Comparison of ENCODE assay signal across 34 cellular contexts in genomic region chr13:53260594-53260993, GRCh38.
"Had no signal": no experiment of that assay in that cellular context is flagged by ENCODE, and none has a peak within 500 bp of the region (broad histone marks: within the 10 kb centered on the region; RNA-seq: fewer than 3 reads in every experiment).

No MANE protein-coding gene starts in this region.

- DNase-seq: activated effector memory CD4-positive, alpha-beta T cell treated with anti-CD3 and anti-CD28 coated beads, Interleukin-2, amount 50 U/mL, for 16 hours; activated effector memory CD4-positive, alpha-beta T cell treated with Interleukin-2 at 50 U/mL for 16 hours; activated gamma-delta T cell; activated gamma-delta T cell treated with Interleukin-2 at 50 U/mL for 16 hours; activated naive CD4-positive, alpha-beta T cell; activated naive CD4-positive, alpha-beta T cell treated with anti-CD3 and anti-CD28 coated beads for 36 hours; activated naive CD4-positive, alpha-beta T cell treated with anti-CD3 and anti-CD28 coated beads, Interleukin-2, amount 10 ng/mL, durations not matched to agents 7 days and 5 days; activated naive CD4-positive, alpha-beta T cell treated with anti-CD3 and anti-CD28 coated beads, Interleukin-2, amount 50 U/mL, for 16 hours; activated naive CD4-positive, alpha-beta T cell treated with Interleukin-2 at 50 U/mL for 16 hours; activated naive CD8-positive, alpha-beta T cell treated with anti-CD3 and anti-CD28 coated beads for 36 hours; activated naive CD8-positive, alpha-beta T cell treated with anti-CD3 and anti-CD28 coated beads, Interleukin-2, amount 10 ng/mL, durations not matched to agents 7 days and 5 days; activated naive CD8-positive, alpha-beta T cell treated with anti-CD3 and anti-CD28 coated beads, Interleukin-2, amount 50 U/mL, for 24 hours; activated T-cell treated with anti-CD3 and anti-CD28 coated beads, Interleukin-2, amount 50 U/mL, for 1 hour; activated T-cell treated with anti-CD3 and anti-CD28 coated beads, Interleukin-2, amount 50 U/mL, for 24 hours; activated T-cell treated with anti-CD3 and anti-CD28 coated beads, Interleukin-2, amount 50 U/mL, for 4 hours; activated T-cell treated with anti-CD3 and anti-CD28 coated beads, Interleukin-2, amount 50 U/mL, for 48 hours; activated T-cell treated with anti-CD3 and anti-CD28 coated beads, Interleukin-2, amount 50 U/mL, for 72 hours; adrenal gland; amniotic stem cell; amygdala; anterior cingulate cortex; aorta; body of pancreas; brain microvascular endothelial cell; central memory CD4-positive, alpha-beta T cell; cerebellar nuclear complex had no signal

- H3K27ac Mint-ChIP-seq: activated naive CD4-positive, alpha-beta T cell treated with anti-CD3 and anti-CD28 coated beads for 36 hours; activated naive CD4-positive, alpha-beta T cell treated with anti-CD3 and anti-CD28 coated beads, Interleukin-2, amount 10 ng/mL, durations not matched to agents 7 days and 5 days; activated naive CD4-positive, alpha-beta T cell treated with anti-CD3 and anti-CD28 coated beads, Interleukin-2, amount 50 U/mL, for 24 hours; activated naive CD4-positive, alpha-beta T cell treated with anti-CD3 and anti-CD28 coated beads, Interleukin-2, amount 50 U/mL, for 72 hours; activated naive CD8-positive, alpha-beta T cell; activated naive CD8-positive, alpha-beta T cell treated with anti-CD3 and anti-CD28 coated beads for 36 hours; activated naive CD8-positive, alpha-beta T cell treated with anti-CD3 and anti-CD28 coated beads, Interleukin-2, amount 10 ng/mL, durations not matched to agents 7 days and 5 days; activated naive CD8-positive, alpha-beta T cell treated with anti-CD3 and anti-CD28 coated beads, Interleukin-2, amount 50 U/mL, for 24 hours; activated T-cell treated with anti-CD3 and anti-CD28 coated beads, Interleukin-2, amount 50 U/mL, for 24 hours; activated T-cell treated with anti-CD3 and anti-CD28 coated beads, Interleukin-2, amount 50 U/mL, for 72 hours; activated T-helper 1 cell treated with anti-CD3 and anti-CD28 coated beads, Interleukin-12 subunit alpha, Interleukin-12 subunit beta, Interleukin-2, Interleukin-4 antibody, amounts not matched to agents 30 ng/mL and 10 ng/mL and 1 ng/mL, durations not matched to agents 14 hours and 24 hours and 36 hours; activated T-helper 17 cell treated with anti-CD3 and anti-CD28 coated beads, Interleukin-2, amount 50 U/mL, for 72 hours; activated T-helper 2 cell treated with anti-CD3 and anti-CD28 coated beads, Interferon-gamma antibody, Interleukin-2, Interleukin-4, amounts not matched to agents 10 μg/mL and 5 μg/mL and 100 μg/mL, durations not matched to agents 14 hours and 24 hours and 36 hours; brain had no signal

- H3K36me3 Mint-ChIP-seq: activated naive CD4-positive, alpha-beta T cell treated with anti-CD3 and anti-CD28 coated beads, Interleukin-2, amount 10 ng/mL, durations not matched to agents 7 days and 5 days; activated naive CD4-positive, alpha-beta T cell treated with anti-CD3 and anti-CD28 coated beads, Interleukin-2, amount 50 U/mL, for 24 hours; activated naive CD4-positive, alpha-beta T cell treated with anti-CD3 and anti-CD28 coated beads, Interleukin-2, amount 50 U/mL, for 72 hours; activated naive CD8-positive, alpha-beta T cell; activated naive CD8-positive, alpha-beta T cell treated with anti-CD3 and anti-CD28 coated beads for 36 hours; activated naive CD8-positive, alpha-beta T cell treated with anti-CD3 and anti-CD28 coated beads, Interleukin-2, amount 10 ng/mL, durations not matched to agents 7 days and 5 days; brain had no signal

- H3K4me1 Mint-ChIP-seq: activated naive CD4-positive, alpha-beta T cell treated with anti-CD3 and anti-CD28 coated beads, Interleukin-2, amount 10 ng/mL, durations not matched to agents 7 days and 5 days; activated naive CD4-positive, alpha-beta T cell treated with anti-CD3 and anti-CD28 coated beads, Interleukin-2, amount 50 U/mL, for 24 hours; activated naive CD8-positive, alpha-beta T cell treated with anti-CD3 and anti-CD28 coated beads for 36 hours; activated naive CD8-positive, alpha-beta T cell treated with anti-CD3 and anti-CD28 coated beads, Interleukin-2, amount 10 ng/mL, durations not matched to agents 7 days and 5 days; activated naive CD8-positive, alpha-beta T cell treated with anti-CD3 and anti-CD28 coated beads, Interleukin-2, amount 50 U/mL, for 24 hours; activated T-helper 17 cell treated with anti-CD3 and anti-CD28 coated beads, Interleukin-2, amount 50 U/mL, for 72 hours; central memory CD8-positive, alpha-beta T cell had no signal

- H3K27me3 Mint-ChIP-seq: activated naive CD4-positive, alpha-beta T cell treated with anti-CD3 and anti-CD28 coated beads, Interleukin-2, amount 10 ng/mL, durations not matched to agents 7 days and 5 days; activated naive CD4-positive, alpha-beta T cell treated with anti-CD3 and anti-CD28 coated beads, Interleukin-2, amount 50 U/mL, for 24 hours; activated naive CD8-positive, alpha-beta T cell treated with anti-CD3 and anti-CD28 coated beads for 36 hours; activated naive CD8-positive, alpha-beta T cell treated with anti-CD3 and anti-CD28 coated beads, Interleukin-2, amount 10 ng/mL, durations not matched to agents 7 days and 5 days; activated naive CD8-positive, alpha-beta T cell treated with anti-CD3 and anti-CD28 coated beads, Interleukin-2, amount 50 U/mL, for 24 hours; activated T-cell treated with anti-CD3 and anti-CD28 coated beads, Interleukin-2, amount 50 U/mL, for 24 hours; brain; central memory CD8-positive, alpha-beta T cell had no signal

- H3K9me3 Mint-ChIP-seq: activated naive CD4-positive, alpha-beta T cell treated with anti-CD3 and anti-CD28 coated beads for 36 hours; activated naive CD4-positive, alpha-beta T cell treated with anti-CD3 and anti-CD28 coated beads, Interleukin-2, amount 10 ng/mL, durations not matched to agents 7 days and 5 days; activated naive CD8-positive, alpha-beta T cell treated with anti-CD3 and anti-CD28 coated beads for 36 hours; activated naive CD8-positive, alpha-beta T cell treated with anti-CD3 and anti-CD28 coated beads, Interleukin-2, amount 10 ng/mL, durations not matched to agents 7 days and 5 days; activated naive CD8-positive, alpha-beta T cell treated with anti-CD3 and anti-CD28 coated beads, Interleukin-2, amount 50 U/mL, for 24 hours; activated T-cell treated with anti-CD3 and anti-CD28 coated beads, Interleukin-2, amount 50 U/mL, for 24 hours; activated T-cell treated with anti-CD3 and anti-CD28 coated beads, Interleukin-2, amount 50 U/mL, for 4 hours; activated T-helper 1 cell treated with anti-CD3 and anti-CD28 coated beads, Interleukin-12 subunit alpha, Interleukin-12 subunit beta, Interleukin-2, Interleukin-4 antibody, amounts not matched to agents 30 ng/mL and 10 ng/mL and 1 ng/mL, durations not matched to agents 14 hours and 24 hours and 36 hours; activated T-helper 17 cell treated with anti-CD3 and anti-CD28 coated beads, Interleukin-2, amount 50 U/mL, for 72 hours; activated T-helper 2 cell treated with anti-CD3 and anti-CD28 coated beads, Interferon-gamma antibody, Interleukin-2, Interleukin-4, amounts not matched to agents 10 μg/mL and 5 μg/mL and 100 μg/mL, durations not matched to agents 14 hours and 24 hours and 36 hours; brain had no signal

- H3K4me3 Mint-ChIP-seq: activated naive CD4-positive, alpha-beta T cell treated with anti-CD3 and anti-CD28 coated beads for 36 hours; activated naive CD4-positive, alpha-beta T cell treated with anti-CD3 and anti-CD28 coated beads, Interleukin-2, amount 10 ng/mL, durations not matched to agents 7 days and 5 days; activated naive CD4-positive, alpha-beta T cell treated with anti-CD3 and anti-CD28 coated beads, Interleukin-2, amount 50 U/mL, for 24 hours; activated naive CD8-positive, alpha-beta T cell; activated naive CD8-positive, alpha-beta T cell treated with anti-CD3 and anti-CD28 coated beads for 36 hours; activated naive CD8-positive, alpha-beta T cell treated with anti-CD3 and anti-CD28 coated beads, Interleukin-2, amount 10 ng/mL, durations not matched to agents 7 days and 5 days; activated naive CD8-positive, alpha-beta T cell treated with anti-CD3 and anti-CD28 coated beads, Interleukin-2, amount 50 U/mL, for 24 hours; activated T-cell treated with anti-CD3 and anti-CD28 coated beads, Interleukin-2, amount 50 U/mL, for 24 hours; activated T-cell treated with anti-CD3 and anti-CD28 coated beads, Interleukin-2, amount 50 U/mL, for 4 hours; activated T-cell treated with anti-CD3 and anti-CD28 coated beads, Interleukin-2, amount 50 U/mL, for 72 hours; activated T-helper 1 cell treated with anti-CD3 and anti-CD28 coated beads, Interleukin-12 subunit alpha, Interleukin-12 subunit beta, Interleukin-2, Interleukin-4 antibody, amounts not matched to agents 30 ng/mL and 10 ng/mL and 1 ng/mL, durations not matched to agents 14 hours and 24 hours and 36 hours; activated T-helper 17 cell treated with anti-CD3 and anti-CD28 coated beads, Interleukin-2, amount 50 U/mL, for 72 hours; brain; central memory CD8-positive, alpha-beta T cell had no signal
